Comparison of ENCODE assay signal across 1 cellular context in genomic region chr1:5720045-5720444, GRCh38.
TF ChIP-seq lines count a peak whose summit lies in the region.

No MANE protein-coding gene starts in this region.

TF ChIP-seq in HepG2, 621 proteins besides CTCF, POLR2A, EP300 and RAD21 (continued from another document):
- TF ChIP-seq TFE3 (CRISPR knock-in tag; IDR thresholded peaks at IDR 0.05) (no peak), CREB1 (IDR thresholded peaks at IDR 0.05) (no peak), CREB1 (CRISPR knock-in tag; IDR thresholded peaks at IDR 0.05) (no peak), HNRNPUL1 (IDR thresholded peaks at IDR 0.05; ENCODE audit: low read depth, low read length) (no peak), SALL1 (CRISPR knock-in tag; IDR thresholded peaks at IDR 0.05) (no peak)
